11 cellular contexts compared by ENCODE assay signal in genomic region chr1:204442376-204443259, GRCh38. TPM values are rescaled to one million over a fixed set of nuclear protein-coding genes. Genes with fewer than 3 reads are reported as not detected.
A peak's percentile ranks its signal among the peaks of the same experiment; 100 is the strongest.
DNase-seq lines count a peak whose midpoint lies in the region; ATAC-seq and TF ChIP-seq lines count a peak whose summit lies in the region.
"Had no signal": no experiment of that assay in that cellular context is flagged by ENCODE, and none has a peak within 500 bp of the region (broad histone marks: within the 10 kb centered on the region; RNA-seq: fewer than 3 reads in every experiment).

No MANE protein-coding gene starts in this region.

- H3K9me3 Mint-ChIP-seq in T-helper 2 cell treated with Interferon-gamma antibody and Interleukin-4, amounts not matched to agents 5 μg/mL and 100 μg/mL, for 36 hours = no peaks in the 10 kb centered on the region
- H3K9me3 Mint-ChIP-seq: central memory CD8-positive, alpha-beta T cell; WTC11 had no signal

- H3K27ac Mint-ChIP-seq in T-helper 2 cell treated with Interferon-gamma antibody and Interleukin-4, amounts not matched to agents 5 μg/mL and 100 μg/mL, for 36 hours = no peak overlapping the region
- H3K27ac Mint-ChIP-seq: WTC11 had no signal

- no peak for DNase-seq in Right ventricle myocardium inferior (ENCODE audit: missing footprints)
- DNase-seq in cardiac septum (ENCODE audit: low spot score) = no peak
- peak in 1 of 2 donors; percentile 37 for DNase-seq in psoas muscle
- DNase-seq in vagina (ENCODE audit: extremely low spot score in 2 of 2) = no peak
- no peak for DNase-seq in T-helper 2 cell treated with Interferon-gamma antibody and Interleukin-4, amounts not matched to agents 5 μg/mL and 100 μg/mL, for 36 hours (ENCODE audit: low spot score)
- DNase-seq in cortex of kidney (lab: John Stamatoyannopoulos, UW) = no peak
- DNase-seq: SHP77 had no signal

- H3K4me1 ChIP-seq in gastroesophageal sphincter (peaks cover 0 to 58% (median 14%) of the 10 kb centered on the region in 3 donors), psoas muscle (peaks cover 67% of the 10 kb centered on the region), vagina (peaks cover 70% of the 10 kb centered on the region)

- WGBS in gastroesophageal sphincter (ENCODE audit: low coverage in 1 of 2), 2 donors = 53 to 79% methylated on average over 3 to 9 of the region's 13 CpGs
- 72 to 73% (median 73%) methylated on average over 13 of the region's 13 CpGs for WGBS in psoas muscle, 3 donors

- peaks cover 12% of the 10 kb centered on the region for H3K4me1 Mint-ChIP-seq in T-helper 2 cell treated with Interferon-gamma antibody and Interleukin-4, amounts not matched to agents 5 μg/mL and 100 μg/mL, for 36 hours (ENCODE audit: low read depth)

- no peak overlapping the region for H3K4me3 ChIP-seq in gastroesophageal sphincter
- no peak overlapping the region for H3K4me3 ChIP-seq in psoas muscle
- no peak overlapping the region for H3K4me3 ChIP-seq in vagina

- TF ChIP-seq CTCF in gastroesophageal sphincter (IDR thresholded peaks at IDR 0.05) (no peak), psoas muscle (IDR thresholded peaks at IDR 0.05) (no peak), vagina (IDR thresholded peaks at IDR 0.05) (no peak)

- H3K27me3 ChIP-seq in gastroesophageal sphincter (no peaks in the 10 kb centered on the region), psoas muscle (ENCODE audit: insufficient read depth in 3 of 3, low read length in 2 of 3) (no peaks in the 10 kb centered on the region), vagina (no peaks in the 10 kb centered on the region)

- intact Hi-C loops in Right ventricle myocardium inferior (cut with DNase I) = no loop called here
- intact Hi-C loops in cardiac septum (cut with DNase I) = no loop called here
- intact Hi-C loops in psoas muscle (cut with DNase I) = loop anchor here in 1 of 2 donors (10.0 kb wide), 1 partner anchor 362 kb away; no protein-coding TSS in a partner anchor
- intact Hi-C loops in vagina (cut with DNase I) = no loop called here

- no peaks in the 10 kb centered on the region for H3K27me3 Mint-ChIP-seq in T-helper 2 cell treated with Interferon-gamma antibody and Interleukin-4, amounts not matched to agents 5 μg/mL and 100 μg/mL, for 36 hours (ENCODE audit: low read depth)
- H3K27me3 Mint-ChIP-seq: central memory CD8-positive, alpha-beta T cell had no signal

- ATAC-seq in Right ventricle myocardium inferior (peak; percentile 51), gastroesophageal sphincter (no peak), psoas muscle (no peak), GM21619 (IDR thresholded peaks at IDR 0.05; ENCODE audit: unreplicated experiment) (no peak)
- ATAC-seq: WTC11 had no signal

- peak overlapping the region in 3 of 4 donors; percentile 36 to 48 (median 43) for H3K27ac ChIP-seq in gastroesophageal sphincter
- peak overlapping the region; percentile 72 for H3K27ac ChIP-seq in psoas muscle
- H3K27ac ChIP-seq in vagina = peak overlapping the region; percentile 79

- H3K36me3 ChIP-seq in gastroesophageal sphincter (peaks cover 0 to 73% of the 10 kb centered on the region in 2 donors), psoas muscle (ENCODE audit: insufficient read depth in 1 of 2, low read depth in 1 of 2) (peaks cover 6 to 92% of the 10 kb centered on the region in 2 donors), vagina (peaks cover 0 to 22% of the 10 kb centered on the region in 2 donors)

- no peak for TF ChIP-seq EP300 in gastroesophageal sphincter (IDR thresholded peaks at IDR 0.05)

- H3K9me3 ChIP-seq in gastroesophageal sphincter (no peaks in the 10 kb centered on the region), psoas muscle (no peaks in the 10 kb centered on the region), vagina (no peaks in the 10 kb centered on the region)

- TF ChIP-seq POLR2A in gastroesophageal sphincter (IDR thresholded peaks at IDR 0.05) (no peak), vagina (IDR thresholded peaks at IDR 0.05) (no peak)

- peaks cover 32% of the 10 kb centered on the region for H3K36me3 Mint-ChIP-seq in T-helper 2 cell treated with Interferon-gamma antibody and Interleukin-4, amounts not matched to agents 5 μg/mL and 100 μg/mL, for 36 hours (ENCODE audit: low read depth)

- no peak overlapping the region for H3K4me3 Mint-ChIP-seq in T-helper 2 cell treated with Interferon-gamma antibody and Interleukin-4, amounts not matched to agents 5 μg/mL and 100 μg/mL, for 36 hours
- H3K4me3 Mint-ChIP-seq: central memory CD8-positive, alpha-beta T cell; WTC11 had no signal

RNA-seq across cellular contexts. Expression of gene PPP1R15B, which starts 31.0 kb away (rescaled TPM):
- total RNA-seq in Right ventricle myocardium inferior (21.0 TPM), cardiac septum (21.2 TPM), gastroesophageal sphincter (10 to 100 TPM; 44.4 to 53.2 (median 50.9) TPM), psoas muscle (10 to 100 TPM; 15.5 to 35.2 (median 26.0) TPM), vagina (42.0 TPM)
- polyA plus RNA-seq in psoas muscle = 10 to 100 TPM; 12.2 to 23.9 (median 12.9) TPM

RNA-seq across cellular contexts. Expression of gene PIK3C2B, which starts 52.0 kb away (rescaled TPM):
- total RNA-seq in Right ventricle myocardium inferior (22.7 TPM), cardiac septum (28.8 TPM), gastroesophageal sphincter (10 to 100 TPM in 3 of 4 donors, 1 to 10 TPM in 1; 7.9 to 18.2 (median 16.1) TPM), psoas muscle (10 to 100 TPM in 3 of 4 donors, 1 to 10 TPM in 1; 8.2 to 20.9 (median 13.9) TPM), vagina (52.1 TPM)
- polyA plus RNA-seq in psoas muscle = 1 to 10 TPM; 1.9 to 3.9 (median 1.9) TPM
